Comparison of ENCODE assay signal across 24 cellular contexts in genomic region chr9:131160416-131161112, GRCh38. TPM values are rescaled to one million over a fixed set of nuclear protein-coding genes. Genes with fewer than 3 reads are reported as not detected.
A peak's percentile ranks its signal among the peaks of the same experiment; 100 is the strongest.
DNase-seq lines count a peak whose midpoint lies in the region; ATAC-seq and TF ChIP-seq lines count a peak whose summit lies in the region.
"Had no signal": no experiment of that assay in that cellular context is flagged by ENCODE, and none has a peak within 500 bp of the region (broad histone marks: within the 10 kb centered on the region; RNA-seq: fewer than 3 reads in every experiment).

No MANE protein-coding gene starts in this region.

- peaks cover 23% of the 10 kb centered on the region for H3K4me1 ChIP-seq in endocrine pancreas (ENCODE audit: control insufficient read depth, insufficient read depth, low read length)
- H3K4me1 ChIP-seq in ascending aorta: no peaks in the 10 kb centered on the region
- H3K4me1 ChIP-seq: BLaER1 treated with 17β-estradiol and CSF1 and Interleukin-3, amounts not matched to agents 10 nM and 100 nM had no signal

- H3K36me3 Mint-ChIP-seq in activated T-cell treated with anti-CD3 and anti-CD28 coated beads, Interleukin-2, amount 50 U/mL, for 24 hours (ENCODE audit: low read depth): peaks cover 89% of the 10 kb centered on the region

- no peak overlapping the region for H3K9ac ChIP-seq in endocrine pancreas (ENCODE audit: control insufficient read depth, insufficient read depth, low read length)
- H3K9ac ChIP-seq: BLaER1 treated with 17β-estradiol and CSF1 and Interleukin-3, amounts not matched to agents 10 nM and 100 nM had no signal

- H3K27ac ChIP-seq in ascending aorta: no peak overlapping the region
- H3K27ac ChIP-seq: BLaER1 treated with 17β-estradiol and CSF1 and Interleukin-3, amounts not matched to agents 10 nM and 100 nM; RWPE1 had no signal

- H3K27me3 ChIP-seq in endocrine pancreas (ENCODE audit: control insufficient read depth, insufficient read depth, low read length) (no peaks in the 10 kb centered on the region), ascending aorta (no peaks in the 10 kb centered on the region)
- H3K27me3 ChIP-seq: BLaER1 treated with 17β-estradiol and CSF1 and Interleukin-3, amounts not matched to agents 10 nM and 100 nM had no signal

- H3K27ac Mint-ChIP-seq in activated T-cell treated with anti-CD3 and anti-CD28 coated beads, Interleukin-2, amount 50 U/mL, for 24 hours: peak overlapping the region; percentile 37
- H3K27ac Mint-ChIP-seq: CD4-positive, alpha-beta T cell had no signal

- ATAC-seq in HG02588 (IDR thresholded peaks at IDR 0.05; ENCODE audit: unreplicated experiment) (no peak), HG03521 (IDR thresholded peaks at IDR 0.05; ENCODE audit: unreplicated experiment) (no peak)
- ATAC-seq: HepG2, Panc1 had no signal

- no peaks in the 10 kb centered on the region for H3K9me3 Mint-ChIP-seq in activated T-cell treated with anti-CD3 and anti-CD28 coated beads, Interleukin-2, amount 50 U/mL, for 24 hours
- H3K9me3 Mint-ChIP-seq: CD4-positive, alpha-beta T cell had no signal

- H3K4me1 Mint-ChIP-seq in activated T-cell treated with anti-CD3 and anti-CD28 coated beads, Interleukin-2, amount 50 U/mL, for 24 hours (ENCODE audit: low read depth): peaks cover 2% of the 10 kb centered on the region

- H3K36me3 ChIP-seq in endocrine pancreas (ENCODE audit: control insufficient read depth, insufficient read depth, low read length): no peaks in the 10 kb centered on the region
- peaks cover 42 to 72% of the 10 kb centered on the region in 2 donors for H3K36me3 ChIP-seq in ascending aorta

- H3K4me3 Mint-ChIP-seq in activated T-cell treated with anti-CD3 and anti-CD28 coated beads, Interleukin-2, amount 50 U/mL, for 24 hours: no peak overlapping the region
- H3K4me3 Mint-ChIP-seq: CD4-positive, alpha-beta T cell had no signal

- H3K4me3 ChIP-seq in endocrine pancreas (ENCODE audit: control insufficient read depth, insufficient read depth, low read length) (peak overlapping the region; percentile 16), ascending aorta (no peak overlapping the region)
- H3K4me3 ChIP-seq: BLaER1 treated with 17β-estradiol and CSF1 and Interleukin-3, amounts not matched to agents 10 nM and 100 nM had no signal

- no peaks in the 10 kb centered on the region for H3K27me3 Mint-ChIP-seq in activated T-cell treated with anti-CD3 and anti-CD28 coated beads, Interleukin-2, amount 50 U/mL, for 24 hours
- H3K27me3 Mint-ChIP-seq: CD4-positive, alpha-beta T cell had no signal

- H3K9me3 ChIP-seq in endocrine pancreas (ENCODE audit: control insufficient read depth, low read length) (no peaks in the 10 kb centered on the region), ascending aorta (no peaks in the 10 kb centered on the region)
- H3K9me3 ChIP-seq: BLaER1 treated with 17β-estradiol and CSF1 and Interleukin-3, amounts not matched to agents 10 nM and 100 nM had no signal

- intact Hi-C loops in ascending aorta (cut with DNase I): no loop called here

- no peak for DNase-seq in activated T-cell treated with anti-CD3 and anti-CD28 coated beads, Interleukin-2, amount 50 U/mL, for 24 hours
- no peak for DNase-seq in activated T-cell treated with anti-CD3 and anti-CD28 coated beads, Interleukin-2, amount 50 U/mL, for 48 hours
- DNase-seq in kidney tubule cell (ENCODE audit: low spot score) (peak; percentile 45), ascending aorta (ENCODE audit: low spot score in 2 of 2) (no peak)
- DNase-seq: AML-193; CD4-positive, alpha-beta T cell; GF-D8; HCEC 1CT; NCI-H1105 treated with DMSO at 0.1 percent for 48 hours; NCI-H146; NCI-H1930; NCI-H2107; NCI-H446 treated with DMSO at 0.1 percent for 48 hours; NCI-H526; NCI-H82; SHP77; SW 1271 had no signal

- TF ChIP-seq CTCF in ascending aorta (IDR thresholded peaks at IDR 0.05): no peak

RNA-seq across cellular contexts. Expression of gene NUP214, which starts 35.2 kb away (rescaled TPM):
- 234 TPM for total RNA-seq in ascending aorta
